9 cellular contexts compared by ENCODE assay signal in genomic region chr2:63488118-63488713, GRCh38.
DNase-seq lines count a peak whose midpoint lies in the region; ATAC-seq, FAIRE-seq and TF ChIP-seq lines count a peak whose summit lies in the region.
"Had no signal": no experiment of that assay in that cellular context is flagged by ENCODE, and none has a peak within 500 bp of the region (broad histone marks: within the 10 kb centered on the region; RNA-seq: fewer than 3 reads in every experiment).

No MANE protein-coding gene starts in this region.

- peak; percentile 79 for TF ChIP-seq CTCF in BJ (IDR thresholded peaks at IDR 0.05; ENCODE audit: insufficient read depth, low read depth, low read length)
- peak; percentile 45 for TF ChIP-seq CTCF in GM12874 (IDR thresholded peaks at IDR 0.05; ENCODE audit: insufficient read depth, low read depth, low read length)
- peak; percentile 77 for TF ChIP-seq CTCF in smooth muscle cell (IDR thresholded peaks at IDR 0.05; ENCODE audit: borderline replicate concordance, insufficient read depth, poor library complexity, severe bottlenecking)

- no peaks in the 10 kb centered on the region for H3K36me3 ChIP-seq in BJ (ENCODE audit: control insufficient read depth, insufficient read depth, low read length)
- H3K36me3 ChIP-seq in smooth muscle cell (ENCODE audit: low read depth) = no peaks in the 10 kb centered on the region

- no peaks in the 10 kb centered on the region for H3K79me2 ChIP-seq in smooth muscle cell (ENCODE audit: low read depth)

- WGBS in smooth muscle cell (ENCODE audit: low lambda C conversion rate) = 53% methylated on average over 2 of the region's 2 CpGs

- H3K9ac ChIP-seq in smooth muscle cell (ENCODE audit: low read depth) = no peak overlapping the region

- no peak overlapping the region for H3K4me2 ChIP-seq in smooth muscle cell

- peaks cover 4% of the 10 kb centered on the region for H3K4me1 ChIP-seq in smooth muscle cell (ENCODE audit: low read depth)

- no peak overlapping the region for H2AFZ ChIP-seq in smooth muscle cell (ENCODE audit: low read depth)

- CTCF ChIA-PET in BJ (lab: Yijun Ruan, JAX) = interaction anchor here (0.6 to 2.7 kb wide), 6 partner anchors 8 to 373 kb away, joined by 3 to 9 read pairs (median 4); no protein-coding TSS in a partner anchor

- H3F3A ChIP-seq in smooth muscle cell (ENCODE audit: low read depth) = no peaks in the 10 kb centered on the region

- no peaks in the 10 kb centered on the region for H4K20me1 ChIP-seq in smooth muscle cell (ENCODE audit: low read depth)

- H3K9me3 ChIP-seq in smooth muscle cell (replicated peaks; ENCODE audit: low read depth) = no peaks in the 10 kb centered on the region

- POLR2A ChIA-PET in BJ (lab: Charles Lee) = no interaction called here

- H3K27me3 ChIP-seq in BJ (ENCODE audit: control insufficient read depth, insufficient read depth, low read length) = no peaks in the 10 kb centered on the region
- no peaks in the 10 kb centered on the region for H3K27me3 ChIP-seq in smooth muscle cell (ENCODE audit: low read depth)

- H3K4me3 ChIP-seq in BJ (ENCODE audit: low read depth, low read length) (no peak overlapping the region), smooth muscle cell (no peak overlapping the region)
- H3K4me3 ChIP-seq: SK-N-MC had no signal

- FAIRE-seq in RCC 7860 (lab: Jason Lieb, UNC) = peak; percentile 61

- DNase-seq in BJ (ENCODE audit: low read depth) (no peak), RCC 7860 (ENCODE audit: low spot score) (no peak), fibroblast of the conjunctiva (ENCODE audit: low read depth) (peak; percentile 28), smooth muscle cell (lab: John Stamatoyannopoulos, UW; ENCODE audit: unreplicated experiment) (no peak), DMS79 (lab: John Stamatoyannopoulos, UW) (no peak)

- no peak overlapping the region for H3K27ac ChIP-seq in smooth muscle cell (ENCODE audit: low read depth)
- H3K27ac ChIP-seq: SK-N-MC had no signal

- ATAC-seq in GM19351 (IDR thresholded peaks at IDR 0.05; ENCODE audit: unreplicated experiment) = no peak
- ATAC-seq in HG02970 (IDR thresholded peaks at IDR 0.05; ENCODE audit: low FRiP score, unreplicated experiment) = no peak
